24 cellular contexts compared by ENCODE assay signal in the genomic region with DNA sequence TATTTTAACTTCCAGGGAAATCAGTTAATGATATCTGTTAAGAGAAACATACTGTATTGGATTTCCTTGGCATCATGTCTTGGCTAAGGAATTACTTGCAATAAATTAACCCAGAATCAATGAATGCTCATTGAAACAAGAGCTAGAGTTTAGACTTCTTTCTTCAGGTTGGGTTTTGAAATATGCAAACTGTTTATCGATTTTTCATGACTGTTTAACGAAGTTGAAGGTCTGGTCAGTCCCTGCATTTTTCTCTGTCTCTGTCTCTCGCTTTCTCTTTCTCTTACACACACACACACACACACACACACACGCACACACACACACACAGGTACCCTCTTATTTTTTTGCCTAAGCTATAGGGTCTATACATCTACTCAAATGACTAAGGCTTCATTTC.
DNase-seq lines count a peak whose midpoint lies in the region; ATAC-seq, FAIRE-seq and TF ChIP-seq lines count a peak whose summit lies in the region.
"Had no signal": no experiment of that assay in that cellular context is flagged by ENCODE, and none has a peak within 500 bp of the region (broad histone marks: within the 10 kb centered on the region; RNA-seq: fewer than 3 reads in every experiment).

No MANE protein-coding gene starts in this region.

- no peak overlapping the region for H3K4me3 ChIP-seq in right lobe of liver
- H3K4me3 ChIP-seq in small intestine (ENCODE audit: low read depth in 1 of 2, low read length in 2 of 2), result no peak overlapping the region
- H3K4me3 ChIP-seq: BLaER1, GM12878, GM23248 had no signal

- no peak overlapping the region for H3K27ac ChIP-seq in right lobe of liver
- H3K27ac ChIP-seq in small intestine (ENCODE audit: low read depth in 1 of 2, low read length in 1 of 2), result no peak overlapping the region
- H3K27ac ChIP-seq: BLaER1, C4-2B, GM23248 had no signal

- H3K36me3 ChIP-seq in right lobe of liver (no peaks in the 10 kb centered on the region), small intestine (ENCODE audit: control insufficient read depth in 2 of 2, insufficient read depth in 2 of 2, low read length in 2 of 2) (no peaks in the 10 kb centered on the region)
- H3K36me3 ChIP-seq: BLaER1 had no signal

- H3K9me3 Mint-ChIP-seq in progenitor cell of endocrine pancreas (ENCODE audit: low read depth) (no peaks in the 10 kb centered on the region), chondrocyte (ENCODE audit: low read depth) (no peaks in the 10 kb centered on the region)

- WGBS in right lobe of liver (ENCODE audit: insufficient coverage, low coverage, low lambda C conversion rate, missing lambda C conversion rate), result 11% methylated on average over 4 of the region's 4 CpGs
- 44 to 60% (median 60%) methylated on average over 4 of the region's 4 CpGs for WGBS in small intestine, 3 donors

- H3K4me3 Mint-ChIP-seq in progenitor cell of endocrine pancreas (ENCODE audit: low read depth) (no peak overlapping the region), chondrocyte (ENCODE audit: unreplicated experiment) (no peak overlapping the region)
- H3K4me3 Mint-ChIP-seq: B cell; CD4-positive, CD25-positive, alpha-beta regulatory T cell; CD8-positive, alpha-beta T cell had no signal

- ATAC-seq in left lobe of liver (peak; percentile 89), right lobe of liver (peak; percentile 86 to 98 (median 93)), HG03439 (IDR thresholded peaks at IDR 0.05; ENCODE audit: unreplicated experiment) (no peak)
- ATAC-seq: CD8-positive, alpha-beta T cell; GM12878 had no signal

- H3K27me3 Mint-ChIP-seq in progenitor cell of endocrine pancreas (no peaks in the 10 kb centered on the region), chondrocyte (ENCODE audit: low read depth) (no peaks in the 10 kb centered on the region)
- H3K27me3 Mint-ChIP-seq: B cell; CD4-positive, CD25-positive, alpha-beta regulatory T cell had no signal

- H3K27me3 ChIP-seq in right lobe of liver (no peaks in the 10 kb centered on the region), small intestine (ENCODE audit: control insufficient read depth in 2 of 2, insufficient read depth in 2 of 2, low read length in 2 of 2) (no peaks in the 10 kb centered on the region)
- H3K27me3 ChIP-seq: BLaER1 had no signal

- DNase-seq in left lobe of liver (ENCODE audit: low spot score), result peak; percentile 46
- peak in 1 of 3 donors; percentile 43 for DNase-seq in right lobe of liver
- no peak for DNase-seq in progenitor cell of endocrine pancreas (ENCODE audit: low spot score, unreplicated experiment)
- no peak for DNase-seq in chondrocyte (ENCODE audit: low spot score)
- DNase-seq in small intestine, result no peak
- DNase-seq: Caco-2; CD4-positive, CD25-positive, alpha-beta regulatory T cell; CD8-positive, alpha-beta T cell; DMS 273 treated with DMSO at 0.1 percent for 48 hours; DMS79; EL; GDM1; GM23248; H7; HCEC 1CT had no signal

- FAIRE-seq in small intestine (lab: Jason Lieb, UNC), result no peak
- FAIRE-seq: A204.1, D721Med, GM12878, GM19239, H1 had no signal

- peak overlapping the region; percentile 69 for H3K27ac Mint-ChIP-seq in progenitor cell of endocrine pancreas
- no peak overlapping the region for H3K27ac Mint-ChIP-seq in chondrocyte (ENCODE audit: unreplicated experiment)
- H3K27ac Mint-ChIP-seq: B cell; CD8-positive, alpha-beta T cell had no signal

- peaks cover 0 to 43% (median 13%) of the 10 kb centered on the region in 4 donors for H3K4me1 ChIP-seq in right lobe of liver
- no peaks in the 10 kb centered on the region for H3K4me1 ChIP-seq in small intestine (ENCODE audit: control insufficient read depth in 2 of 2, insufficient read depth in 1 of 2, low read depth in 1 of 2, low read length in 1 of 2)
- H3K4me1 ChIP-seq: BLaER1, Caco-2 had no signal

- H3K9me3 ChIP-seq in right lobe of liver, result no peaks in the 10 kb centered on the region
- H3K9me3 ChIP-seq in small intestine (ENCODE audit: control insufficient read depth, low read depth), result no peaks in the 10 kb centered on the region
- H3K9me3 ChIP-seq: BLaER1, Caco-2 had no signal

- H3K4me1 Mint-ChIP-seq in progenitor cell of endocrine pancreas (ENCODE audit: low read depth), result peaks cover 17% of the 10 kb centered on the region
- H3K4me1 Mint-ChIP-seq in chondrocyte (ENCODE audit: low read depth), result no peaks in the 10 kb centered on the region
- H3K4me1 Mint-ChIP-seq: B cell; CD4-positive, CD25-positive, alpha-beta regulatory T cell had no signal

- intact Hi-C loops in right lobe of liver (cut with DNase I), result no loop called here

- no peak for TF ChIP-seq POLR2A in right lobe of liver (IDR thresholded peaks at IDR 0.05)

- TF ChIP-seq CTCF in right lobe of liver (IDR thresholded peaks at IDR 0.05), result no peak
- TF ChIP-seq CTCF in progenitor cell of endocrine pancreas (IDR thresholded peaks at IDR 0.05; ENCODE audit: unreplicated experiment), result no peak
- no peak for TF ChIP-seq CTCF in chondrocyte (IDR thresholded peaks at IDR 0.05)

- H3K36me3 Mint-ChIP-seq in progenitor cell of endocrine pancreas (ENCODE audit: insufficient read depth) (no peaks in the 10 kb centered on the region), chondrocyte (ENCODE audit: low read depth) (no peaks in the 10 kb centered on the region)
- H3K36me3 Mint-ChIP-seq: CD4-positive, CD25-positive, alpha-beta regulatory T cell; CD8-positive, alpha-beta T cell had no signal
